In genomic region chr9:70260007-70260443, GRCh38 we compare ENCODE assay signal across 8 cellular contexts.
DNase-seq lines count a peak whose midpoint lies in the region; TF ChIP-seq lines count a peak whose summit lies in the region.

No MANE protein-coding gene starts in this region.

- no peaks in the 10 kb centered on the region for H3K9me3 ChIP-seq in effector memory CD4-positive, alpha-beta T cell (ENCODE audit: control insufficient read depth, low read length)

- TF ChIP-seq CTCF in C4-2B (conservative IDR thresholded peaks at IDR 0.05) (no peak), NB4 (IDR thresholded peaks at IDR 0.05; ENCODE audit: low read depth, low read length) (no peak), nephron (IDR thresholded peaks at IDR 0.05; ENCODE audit: unreplicated experiment in 3 of 3) (no peak)

- H3K36me3 Mint-ChIP-seq in nephron (ENCODE audit: low read depth): peaks cover 38% of the 10 kb centered on the region

- peak overlapping the region; percentile 87 to 88 (median 88) for H3K4me3 Mint-ChIP-seq in nephron

- H3K36me3 ChIP-seq in effector memory CD4-positive, alpha-beta T cell (ENCODE audit: control insufficient read depth, insufficient read depth, low read length): peaks cover 10% of the 10 kb centered on the region

- H3K4me3 ChIP-seq in NB4 (ENCODE audit: low read depth, low read length): peak overlapping the region; percentile 87
- peak overlapping the region; percentile 71 for H3K4me3 ChIP-seq in effector memory CD4-positive, alpha-beta T cell (ENCODE audit: insufficient read depth, low read depth, low read length, poor library complexity, severe bottlenecking)

- peaks cover 64% of the 10 kb centered on the region for H3K4me1 Mint-ChIP-seq in nephron

- H3K27ac ChIP-seq in C4-2B: peak overlapping the region; percentile 91
- H3K27ac ChIP-seq in effector memory CD4-positive, alpha-beta T cell (ENCODE audit: insufficient read depth, low read length, poor library complexity, severe bottlenecking): no peak overlapping the region

- H3K27ac Mint-ChIP-seq in nephron: peak overlapping the region; percentile 66 to 98 (median 98)

- peaks cover 27% of the 10 kb centered on the region for H3K4me1 ChIP-seq in effector memory CD4-positive, alpha-beta T cell (ENCODE audit: control insufficient read depth, insufficient read depth, low read length, poor library complexity, severe bottlenecking)

- TF ChIP-seq POLR2A in NB4 (IDR thresholded peaks at IDR 0.05; ENCODE audit: extremely low read depth, insufficient read length): no peak

- no peaks in the 10 kb centered on the region for H3K27me3 Mint-ChIP-seq in nephron (ENCODE audit: low read depth)

- no peaks in the 10 kb centered on the region for H3K9me3 Mint-ChIP-seq in nephron

- H3K27me3 ChIP-seq in effector memory CD4-positive, alpha-beta T cell (replicated peaks; ENCODE audit: control insufficient read depth, insufficient read depth, low read length, poor library complexity, severe bottlenecking): no peaks in the 10 kb centered on the region

- peak; percentile 16 for DNase-seq in NB4 (ENCODE audit: low read depth)
- DNase-seq in effector memory CD4-positive, alpha-beta T cell: no peak
- no peak for DNase-seq in DMS114 treated with DMSO at 0.1 percent for 48 hours (lab: John Stamatoyannopoulos, UW; ENCODE audit: unreplicated experiment)
- DNase-seq in NCI-H2196 treated with DMSO at 0.1 percent for 48 hours (lab: John Stamatoyannopoulos, UW; ENCODE audit: unreplicated experiment): no peak
- no peak for DNase-seq in NCI-H187 (lab: John Stamatoyannopoulos, UW)
- DNase-seq in DMS79 (lab: John Stamatoyannopoulos, UW): no peak
